ENCODE assay signal across 20 cellular contexts in genomic region chr15:33586791-33587697, GRCh38.
DNase-seq lines count a peak whose midpoint lies in the region; ATAC-seq, FAIRE-seq and TF ChIP-seq lines count a peak whose summit lies in the region.
"Had no signal": no experiment of that assay in that cellular context is flagged by ENCODE, and none has a peak within 500 bp of the region (broad histone marks: within the 10 kb centered on the region; RNA-seq: fewer than 3 reads in every experiment).

No MANE protein-coding gene starts in this region.

- H3K27me3 Mint-ChIP-seq in H9 (ENCODE audit: low read depth): no peaks in the 10 kb centered on the region

- TF ChIP-seq CTCF in A549 (IDR thresholded peaks at IDR 0.05) (no peak), H9 (conservative IDR thresholded peaks at IDR 0.05) (no peak)

- H3K4me3 ChIP-seq in A549: no peak overlapping the region
- no peak overlapping the region for H3K4me3 ChIP-seq in SJCRH30
- H3K4me3 ChIP-seq: HAP-1 had no signal

- no peak overlapping the region for H3K4ac ChIP-seq in H9 (ENCODE audit: low read depth, low read length)

- no peaks in the 10 kb centered on the region for H3K4me1 ChIP-seq in A549
- H3K4me1 ChIP-seq in H9 (ENCODE audit: insufficient read depth, low read length): no peaks in the 10 kb centered on the region
- no peaks in the 10 kb centered on the region for H3K4me1 ChIP-seq in SJCRH30
- H3K4me1 ChIP-seq: HAP-1 had no signal

- no peak for ATAC-seq in A549

- no peak overlapping the region for H2BK20ac ChIP-seq in H9 (ENCODE audit: low read depth, low read length, poor library complexity, severe bottlenecking)

- no peak overlapping the region for H2AK5ac ChIP-seq in H9 (ENCODE audit: insufficient read length, low read length)

- H3K27ac Mint-ChIP-seq in H9: peak overlapping the region in 1 of 3 experiments; percentile 66; a peak in 1 of 7 replicates

- H2AFZ ChIP-seq in H9 (ENCODE audit: low read length): no peak overlapping the region

- H3K4me3 Mint-ChIP-seq in H9: no peak overlapping the region

- H3K14ac ChIP-seq in H9 (ENCODE audit: insufficient read depth, low read length): no peak overlapping the region

- no peak overlapping the region for H3K27ac ChIP-seq in A549
- H3K27ac ChIP-seq in H9 (ENCODE audit: insufficient read length, low read depth, low read length): no peak overlapping the region
- no peak overlapping the region for H3K27ac ChIP-seq in SJCRH30

- H3K36me3 ChIP-seq in SJCRH30: peaks cover 24% of the 10 kb centered on the region
- H3K36me3 ChIP-seq: HAP-1 had no signal

- H3T11ph ChIP-seq in H9 (ENCODE audit: low read length): no peak overlapping the region

- no peaks in the 10 kb centered on the region for H3K79me1 ChIP-seq in H9 (ENCODE audit: insufficient read depth, low read depth, low read length, poor library complexity, severe bottlenecking)

- no peak overlapping the region for H3K9ac ChIP-seq in H9 (ENCODE audit: extremely low read depth, insufficient read length, low read length)

- CTCF ChIA-PET in A549 (lab: Yijun Ruan, JAX): interaction anchor here (0.8 to 1.3 kb wide), 2 partner anchors 10 to 11 kb away, joined by 3 to 4 read pairs; no protein-coding TSS in a partner anchor

- no peaks in the 10 kb centered on the region for H3K9me3 ChIP-seq in A549
- H3K9me3 ChIP-seq in H9 (ENCODE audit: control insufficient read depth, low read depth, low read length): no peaks in the 10 kb centered on the region
- H3K9me3 ChIP-seq in SJCRH30 (replicated peaks): no peaks in the 10 kb centered on the region
- H3K9me3 ChIP-seq: HAP-1 had no signal

- no peak for TF ChIP-seq POLR2A in A549 (IDR thresholded peaks at IDR 0.05; ENCODE audit: low read length)

- no peak overlapping the region for H4K8ac ChIP-seq in H9 (replicated peaks; ENCODE audit: insufficient read length, low read depth, low read length)

- no peaks in the 10 kb centered on the region for H4K20me1 ChIP-seq in H9 (ENCODE audit: control insufficient read depth, insufficient read depth, insufficient read length)

- H3K4me1 Mint-ChIP-seq in H9: peaks cover 25 to 26% of the 10 kb centered on the region in 2 experiments

- no peak overlapping the region for H4K5ac ChIP-seq in H9 (ENCODE audit: insufficient read length, low read depth, low read length)

- no peak overlapping the region for H3K4me2 ChIP-seq in A549
- no peak overlapping the region for H3K4me2 ChIP-seq in H9 (ENCODE audit: insufficient read depth, insufficient read length, low read length)

- peak overlapping the region; percentile 18 for H2BK12ac ChIP-seq in H9 (ENCODE audit: insufficient read length, low read depth, low read length)

- H3K23me2 ChIP-seq in H9 (ENCODE audit: insufficient read length, low read depth, low read length, poor library complexity, severe bottlenecking): no peaks in the 10 kb centered on the region

- 31% methylated on average over 17 of the region's 17 CpGs for WGBS in A549 (ENCODE audit: missing lambda C conversion rate)
- no CpG with 5 or more reads among the region's 17 CpGs for WGBS in H9 (ENCODE audit: extremely low coverage, insufficient read length, low lambda C conversion rate)

- no peaks in the 10 kb centered on the region for H3K79me2 ChIP-seq in H9 (ENCODE audit: insufficient read depth, low read length)

- H3K56ac ChIP-seq in H9 (ENCODE audit: insufficient read length, low read depth, low read length): no peak overlapping the region

- H3K23ac ChIP-seq in H9 (ENCODE audit: insufficient read length, low read depth, low read length): no peak overlapping the region

- H3K18ac ChIP-seq in H9 (ENCODE audit: insufficient read length, low read depth, low read length): no peak overlapping the region

- FAIRE-seq in A549 (lab: Jason Lieb, UNC): peak; percentile 54
- FAIRE-seq: GM19239 had no signal

- peaks cover 0 to 8% (median 0%) of the 10 kb centered on the region in 3 experiments; a peak in 1 of 7 replicates for H3K36me3 Mint-ChIP-seq in H9 (ENCODE audit: insufficient read depth in 1 of 3, low read depth in 3 of 3)

- no peak overlapping the region for H4K91ac ChIP-seq in H9 (ENCODE audit: insufficient read length, low read depth, low read length)

- H3K27me3 ChIP-seq in H9 (ENCODE audit: insufficient read depth, low read length) (no peaks in the 10 kb centered on the region), SJCRH30 (no peaks in the 10 kb centered on the region)

- no peaks in the 10 kb centered on the region; a peak in 1 of 5 replicates for H3K9me3 Mint-ChIP-seq in H9

- TF ChIP-seq EP300 in A549 (IDR thresholded peaks at IDR 0.05): no peak

- no peak overlapping the region for H2BK15ac ChIP-seq in H9 (ENCODE audit: low read depth, low read length)

- no peak for TF ChIP-seq RAD21 in A549 (conservative IDR thresholded peaks at IDR 0.05 in 1 of 2, IDR thresholded peaks at IDR 0.05 in 1 of 2)

- no peak overlapping the region for H2BK5ac ChIP-seq in H9 (ENCODE audit: insufficient read length, low read length)

- POLR2A ChIA-PET in A549 (lab: Yijun Ruan, JAX): no interaction called here

- DNase-seq in A549 (ENCODE audit: low read depth in 1 of 2, low spot score in 1 of 2): no peak
- DNase-seq in H9: no peak
- peak; percentile 22 for DNase-seq in SK-N-DZ (ENCODE audit: low spot score)
- peak; percentile 29 for DNase-seq in foreskin melanocyte
- no peak for DNase-seq in NCI-H2107 (lab: John Stamatoyannopoulos, UW)
- DNase-seq in NCI-H1105 treated with DMSO at 0.1 percent for 48 hours (lab: John Stamatoyannopoulos, UW): no peak
- no peak for DNase-seq in NAMALWA (ENCODE audit: low spot score)
- DNase-seq in SJCRH30: no peak
- DNase-seq: COR-L47; DMS53; KBM-7; NCI-H1436 treated with DMSO at 0.1 percent for 48 hours; NCI-H2029 treated with DMSO at 0.1 percent for 48 hours; NCI-H2227 treated with DMSO at 0.1 percent for 48 hours; NCI-H526 treated with DMSO at 0.1 percent for 48 hours; NK-92 treated with Interleukin-12 subunit alpha and Interleukin-12 subunit beta, amount 100 ng/mL, for 24 hours; RPMI8226; SIG-M5 had no signal

- H2BK120ac ChIP-seq in H9 (ENCODE audit: low read depth, low read length, poor library complexity, severe bottlenecking): no peak overlapping the region

TF ChIP-seq in A549, 52 proteins besides CTCF, POLR2A, EP300 and RAD21 (continues in another document):
- no peak for TF ChIP-seq MAZ (IDR thresholded peaks at IDR 0.05; ENCODE audit: borderline replicate concordance, low read depth, low read length)
- no peak for TF ChIP-seq FOXS1 (CRISPR knock-in tag; IDR thresholded peaks at IDR 0.05)
- TF ChIP-seq GATA3 (IDR thresholded peaks at IDR 0.05; ENCODE audit: borderline replicate concordance): no peak
- no peak for TF ChIP-seq NPAS2 (CRISPR knock-in tag; IDR thresholded peaks at IDR 0.05; ENCODE audit: borderline replicate concordance)
- no peak for TF ChIP-seq ZSCAN20 (CRISPR knock-in tag; IDR thresholded peaks at IDR 0.05)
- no peak for TF ChIP-seq CBX8 (IDR thresholded peaks at IDR 0.05)
- no peak for TF ChIP-seq FOSB (CRISPR knock-in tag; IDR thresholded peaks at IDR 0.05)
- TF ChIP-seq PBX3 (IDR thresholded peaks at IDR 0.05): no peak
- no peak for TF ChIP-seq KDM1A (IDR thresholded peaks at IDR 0.05; ENCODE audit: low read depth)
- no peak for TF ChIP-seq REST (IDR thresholded peaks at IDR 0.05)
- no peak for TF ChIP-seq RCOR1 (IDR thresholded peaks at IDR 0.05; ENCODE audit: low read depth, low read length)
- no peak for TF ChIP-seq NFE2L2 (conservative IDR thresholded peaks at IDR 0.05; ENCODE audit: low read length)
- TF ChIP-seq BCL3 (IDR thresholded peaks at IDR 0.05): no peak
- TF ChIP-seq ZC3H11A (IDR thresholded peaks at IDR 0.05): no peak
- no peak for TF ChIP-seq HDAC2 (IDR thresholded peaks at IDR 0.05)

Comparison
In these comparisons a context has a peak if more than half of its experiments do, and no peak if none do; other contexts are left out.
1. DNase-seq: peak in SK-N-DZ (single experiment) and foreskin melanocyte (single experiment); none in A549 (0 of 2), H9 (single experiment), NCI-H2107 (single experiment), NCI-H1105 treated with DMSO at 0.1 percent for 48 hours (single experiment), NAMALWA (single experiment) and SJCRH30 (0 of 2).